In the genomic region with DNA sequence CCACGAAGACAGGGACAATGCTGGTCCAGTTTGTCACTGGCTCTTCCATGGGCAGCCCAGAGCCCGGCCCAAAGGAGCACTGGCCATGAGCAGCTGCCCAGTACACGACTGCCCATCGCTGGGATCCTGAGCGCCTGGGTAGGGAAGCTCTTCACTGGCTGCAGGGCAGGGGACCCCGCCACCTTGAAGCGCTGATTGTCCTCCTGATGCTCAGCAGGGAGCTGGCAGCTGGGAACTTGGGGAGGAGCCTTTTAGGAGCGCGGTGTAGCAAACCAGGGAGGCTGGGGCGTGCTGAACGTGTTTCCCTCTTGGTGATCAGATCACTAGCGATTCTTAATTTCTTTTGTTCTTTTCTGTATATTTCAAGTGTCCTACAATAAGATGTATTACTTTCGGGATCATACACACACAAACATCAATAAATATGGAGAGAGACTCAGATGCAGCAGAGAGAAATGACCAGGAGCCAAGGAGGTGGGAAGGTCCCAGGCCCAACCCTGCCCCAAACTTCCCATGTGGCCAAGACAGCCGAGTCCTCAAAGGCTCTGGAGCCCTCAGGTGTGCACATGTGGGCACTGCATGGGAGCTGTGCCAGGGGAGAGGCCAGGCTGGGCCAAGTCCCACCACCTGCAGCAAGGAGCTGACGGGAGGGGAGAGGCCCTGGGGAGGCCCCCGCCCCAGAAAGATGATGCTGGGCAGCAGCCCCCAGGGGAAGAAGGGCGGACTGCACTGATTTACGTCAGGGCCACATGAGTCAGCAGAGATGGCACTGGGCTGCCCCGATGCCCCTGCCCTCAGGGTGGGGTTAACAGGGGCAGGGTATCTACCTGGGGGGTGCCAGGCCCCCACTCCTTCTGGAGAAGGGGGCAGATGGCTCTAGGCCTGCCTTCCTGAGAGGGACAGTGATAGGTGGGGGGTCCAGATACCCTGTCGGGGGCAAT, we compare ENCODE assay signal across 9 cellular contexts. TPM values are rescaled to one million over a fixed set of nuclear protein-coding genes. Genes with fewer than 3 reads are reported as not detected.
DNase-seq lines count a peak whose midpoint lies in the region; ATAC-seq and TF ChIP-seq lines count a peak whose summit lies in the region.
"Had no signal": no experiment of that assay in that cellular context is flagged by ENCODE, and none has a peak within 500 bp of the region (broad histone marks: within the 10 kb centered on the region; RNA-seq: fewer than 3 reads in every experiment).

No MANE protein-coding gene starts in this region.

- H3K27me3 ChIP-seq in DOHH2 (ENCODE audit: control insufficient read depth, low read length) (peaks cover 38% of the 10 kb centered on the region), HUES64 (ENCODE audit: insufficient read depth, low read length) (peaks cover 35% of the 10 kb centered on the region), thyroid gland (peaks cover 20% of the 10 kb centered on the region), ascending aorta (peaks cover 12% of the 10 kb centered on the region)

- no peaks in the 10 kb centered on the region for H3K9me3 Mint-ChIP-seq in WTC11
- H3K9me3 Mint-ChIP-seq in mesothelial cell of epicardium = peaks cover 7% of the 10 kb centered on the region

- H3K27ac ChIP-seq in DOHH2 (ENCODE audit: low read depth, low read length) = no peak overlapping the region
- H3K27ac ChIP-seq in HUES64 (ENCODE audit: low read depth, low read length) = no peak overlapping the region
- no peak overlapping the region for H3K27ac ChIP-seq in thyroid gland
- H3K27ac ChIP-seq in ascending aorta = no peak overlapping the region

- H3F3A ChIP-seq in DOHH2 (ENCODE audit: control insufficient read depth, insufficient read depth) = no peaks in the 10 kb centered on the region

- H3K9me2 ChIP-seq in DOHH2 (replicated peaks; ENCODE audit: control insufficient read depth, low read length) = no peaks in the 10 kb centered on the region

- no peak overlapping the region for H3K9ac ChIP-seq in HUES64 (ENCODE audit: low read depth, low read length)

- TF ChIP-seq CTCF in DOHH2 (IDR thresholded peaks at IDR 0.05; ENCODE audit: low read depth, low read length, poor library complexity, severe bottlenecking) = peak; percentile 19
- TF ChIP-seq CTCF in WTC11 (IDR thresholded peaks at IDR 0.05) = no peak
- TF ChIP-seq CTCF in mesothelial cell of epicardium (IDR thresholded peaks at IDR 0.05; ENCODE audit: unreplicated experiment) = no peak
- no peak for TF ChIP-seq CTCF in thyroid gland (IDR thresholded peaks at IDR 0.05)
- no peak for TF ChIP-seq CTCF in ascending aorta (IDR thresholded peaks at IDR 0.05)

- intact Hi-C loops in thyroid gland (cut with DNase I) (no loop called here), ascending aorta (cut with DNase I) (no loop called here)

- H3K4me1 ChIP-seq in DOHH2 (ENCODE audit: control insufficient read depth, low read length) (peaks cover 17% of the 10 kb centered on the region), HUES64 (ENCODE audit: insufficient read depth, low read length) (peaks cover 35% of the 10 kb centered on the region), thyroid gland (no peaks in the 10 kb centered on the region), ascending aorta (no peaks in the 10 kb centered on the region)

- POLR2A ChIA-PET in WTC11 (lab: Charles Lee) = no interaction called here

- H3K36me3 Mint-ChIP-seq in WTC11 (no peaks in the 10 kb centered on the region), mesothelial cell of epicardium (no peaks in the 10 kb centered on the region)

- H3K79me2 ChIP-seq in DOHH2 (ENCODE audit: control insufficient read depth, low read length) = no peaks in the 10 kb centered on the region

- no peaks in the 10 kb centered on the region for H3K36me3 ChIP-seq in DOHH2 (ENCODE audit: control insufficient read depth, low read length)
- no peaks in the 10 kb centered on the region for H3K36me3 ChIP-seq in HUES64 (ENCODE audit: insufficient read depth, low read length)
- H3K36me3 ChIP-seq in thyroid gland = no peaks in the 10 kb centered on the region
- H3K36me3 ChIP-seq in ascending aorta = no peaks in the 10 kb centered on the region

- H3K9me3 ChIP-seq in DOHH2 (ENCODE audit: control insufficient read depth, insufficient read depth, low read length) (no peaks in the 10 kb centered on the region), HUES64 (ENCODE audit: insufficient read depth, low read depth, low read length) (no peaks in the 10 kb centered on the region), thyroid gland (no peaks in the 10 kb centered on the region), ascending aorta (no peaks in the 10 kb centered on the region)

- H3K27me3 Mint-ChIP-seq in WTC11 (ENCODE audit: low read depth) (peaks cover 10% of the 10 kb centered on the region), mesothelial cell of epicardium (ENCODE audit: low read depth) (peaks cover 58% of the 10 kb centered on the region)

- H4K20me1 ChIP-seq in DOHH2 (ENCODE audit: control insufficient read depth, insufficient read depth, low read depth, low read length) = no peaks in the 10 kb centered on the region

- no peak overlapping the region for H3K4me2 ChIP-seq in DOHH2 (ENCODE audit: low read length)

- H3K4me1 Mint-ChIP-seq in WTC11 (peaks cover 37% of the 10 kb centered on the region), mesothelial cell of epicardium (peaks cover 1% of the 10 kb centered on the region)

- H3K4me3 Mint-ChIP-seq in WTC11 (peak overlapping the region; percentile 65), mesothelial cell of epicardium (peak overlapping the region; percentile 28)

- WGBS in HUES64 = 54% methylated on average over 17 of the region's 20 CpGs
- WGBS in thyroid gland, 2 donors = 56 to 61% methylated on average over 4 to 10 of the region's 20 CpGs

- no peak for TF ChIP-seq POLR2A in thyroid gland (IDR thresholded peaks at IDR 0.05)

- H3K4me3 ChIP-seq in DOHH2 (ENCODE audit: low read length) (no peak overlapping the region), HUES64 (ENCODE audit: low read length) (peak overlapping the region; percentile 49), thyroid gland (replicated peaks in 1 of 3) (no peak overlapping the region), ascending aorta (no peak overlapping the region)

- ATAC-seq in WTC11 (peak; percentile 22; the same call in 1 of the 2 replicates), HG03354 (IDR thresholded peaks at IDR 0.05; ENCODE audit: poor library complexity, severe bottlenecking, unreplicated experiment) (no peak)

- CTCF ChIA-PET in WTC11 (lab: Charles Lee) = interaction anchor here (1.0 to 2.4 kb wide), 8 partner anchors 11 to 119 kb away, joined by 3 to 12 read pairs (median 4); a partner anchor contains a TSS

- DNase-seq in WTC11 (ENCODE audit: low spot score) (no peak), mesothelial cell of epicardium (ENCODE audit: low spot score in 2 of 2, unreplicated experiment in 2 of 2) (no peak), NCI-H446 treated with DMSO at 0.1 percent for 48 hours (lab: John Stamatoyannopoulos, UW) (no peak), thyroid gland (no peak), ascending aorta (ENCODE audit: low spot score in 2 of 2) (no peak)
- DNase-seq: IMR-90 had no signal

- H3K27ac Mint-ChIP-seq in WTC11 (no peak overlapping the region), mesothelial cell of epicardium (no peak overlapping the region)

TF ChIP-seq in WTC11, 78 proteins besides CTCF, POLR2A, EP300 and RAD21:
- TF ChIP-seq, protein P1, sequence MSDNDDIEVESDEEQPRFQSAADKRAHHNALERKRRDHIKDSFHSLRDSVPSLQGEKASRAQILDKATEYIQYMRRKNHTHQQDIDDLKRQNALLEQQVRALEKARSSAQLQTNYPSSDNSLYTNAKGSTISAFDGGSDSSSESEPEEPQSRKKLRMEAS (CRISPR knock-in tag; IDR thresholded peaks at IDR 0.05) = 0 out of 2 replicates have a peak, but pooled peaks have one; percentile 5
- TF ChIP-seq TCF7 (CRISPR knock-in tag; IDR thresholded peaks at IDR 0.05; ENCODE audit: low read depth) = no peak

RNA-seq across cellular contexts. Expression of a gene that starts 1.6 kb away (rescaled TPM):
- 11.7 TPM for polyA plus RNA-seq in HUES64 (2013, experiment 1 of 2)
- polyA plus RNA-seq in HUES64 (2013, experiment 2 of 2) = 12.6 TPM
- total RNA-seq in WTC11 (2021) (40.2 to 55.2 TPM (median 49.4 TPM) in 3 replicates), mesothelial cell of epicardium (1.4 to 2.1 TPM (median 2.1 TPM) in 3 replicates), thyroid gland (1 to 10 TPM in 1 of 4 donors, under 1 TPM in 3; 0.45 to 2.2 (median 0.75) TPM), ascending aorta (25.8 TPM)

RNA-seq across cellular contexts. Expression of a gene that starts 20.1 kb away (rescaled TPM):
- polyA plus RNA-seq in HUES64 (2013, experiment 1 of 2) = not detected
- polyA plus RNA-seq in HUES64 (2013, experiment 2 of 2) = not detected
- 0.11 TPM in 1 of 3 replicates, not detected in the others for total RNA-seq in WTC11 (2021)
- total RNA-seq in mesothelial cell of epicardium = not detected in 3 replicates
- total RNA-seq in thyroid gland = 1 to 10 TPM in 3 of 4 donors, not detected in 1; 1.1 to 2.8 (median 2.6) TPM
- total RNA-seq in ascending aorta = 4.8 TPM
- total RNA-seq: IMR-90 had no signal
- polyA plus RNA-seq: IMR-90 had no signal

RNA-seq across cellular contexts. Expression of a gene that starts 41.7 kb away (rescaled TPM):
- polyA plus RNA-seq in HUES64 (2013, experiment 1 of 2) = 15.3 TPM
- polyA plus RNA-seq in HUES64 (2013, experiment 2 of 2) = 18.2 TPM
- total RNA-seq in WTC11 (2021) (52.1 to 66.9 TPM (median 65.3 TPM) in 3 replicates), mesothelial cell of epicardium (52.2 to 64.4 TPM (median 62.8 TPM) in 3 replicates), thyroid gland (10 to 100 TPM in 2 of 4 donors, 1 to 10 TPM in 2; 6.5 to 37.0 (median 12.2) TPM), ascending aorta (94.3 TPM)

RNA-seq across cellular contexts. Expression of a gene that starts 50.4 kb away (rescaled TPM):
- polyA plus RNA-seq in HUES64 (2013, experiment 1 of 2) = 88.5 TPM
- polyA plus RNA-seq in HUES64 (2013, experiment 2 of 2) = 80.7 TPM
- total RNA-seq in WTC11 (2021) = 97.1 to 107 TPM (median 101 TPM) in 3 replicates
- total RNA-seq in mesothelial cell of epicardium = 76.8 to 82.0 TPM (median 79.3 TPM) in 3 replicates
- total RNA-seq in thyroid gland = 10 to 100 TPM; 58.7 to 89.3 (median 69.7) TPM
- 155 TPM for total RNA-seq in ascending aorta

RNA-seq across cellular contexts. Expression of a gene that starts 54.1 kb away (rescaled TPM):
- 82.2 TPM for polyA plus RNA-seq in HUES64 (2013, experiment 1 of 2)
- 78.3 TPM for polyA plus RNA-seq in HUES64 (2013, experiment 2 of 2)
- 120 to 175 TPM (median 161 TPM) in 3 replicates for total RNA-seq in WTC11 (2021)
- total RNA-seq in mesothelial cell of epicardium = 6.8 to 8.8 TPM (median 7.6 TPM) in 3 replicates
- total RNA-seq in thyroid gland = 1 to 10 TPM; 3.2 to 7.0 (median 4.5) TPM
- total RNA-seq in ascending aorta = 23.2 TPM
